Comparison of ENCODE assay signal across 8 cellular contexts in genomic region chrX:86133761-86134160, GRCh38.
A peak's percentile ranks its signal among the peaks of the same experiment; 100 is the strongest.
DNase-seq lines count a peak whose midpoint lies in the region; ATAC-seq and TF ChIP-seq lines count a peak whose summit lies in the region.

No MANE protein-coding gene starts in this region.

- H3K4me3 Mint-ChIP-seq in T-helper 2 cell treated with Interferon-gamma antibody and Interleukin-4, amounts not matched to agents 5 μg/mL and 100 μg/mL, for 36 hours, result no peak overlapping the region

- H3K4me1 Mint-ChIP-seq in T-helper 2 cell treated with Interferon-gamma antibody and Interleukin-4, amounts not matched to agents 5 μg/mL and 100 μg/mL, for 36 hours (ENCODE audit: low read depth), result peaks cover 1% of the 10 kb centered on the region

- H3K27me3 Mint-ChIP-seq in T-helper 2 cell treated with Interferon-gamma antibody and Interleukin-4, amounts not matched to agents 5 μg/mL and 100 μg/mL, for 36 hours (ENCODE audit: low read depth), result peaks cover 2% of the 10 kb centered on the region

- H3K36me3 Mint-ChIP-seq in T-helper 2 cell treated with Interferon-gamma antibody and Interleukin-4, amounts not matched to agents 5 μg/mL and 100 μg/mL, for 36 hours (ENCODE audit: low read depth), result no peaks in the 10 kb centered on the region

- TF ChIP-seq CTCF in AG09309 (IDR thresholded peaks at IDR 0.05; ENCODE audit: control insufficient read depth, insufficient read depth, low read depth, low read length, missing control alignments) (peak; percentile 57), foreskin fibroblast (IDR thresholded peaks at IDR 0.05; ENCODE audit: low read depth, low read length) (peak; percentile 48), tibial artery (IDR thresholded peaks at IDR 0.05) (peak in 1 of 2 experiments; percentile 26)

- DNase-seq in AG09309 (ENCODE audit: low read depth) (no peak), RPMI8226 (peak; percentile 7), foreskin fibroblast (peak in 1 of 2 donors; percentile 20), tibial artery (no peak), iPS-NIHi11 (ENCODE audit: low spot score) (no peak)
- DNase-seq in T-helper 2 cell treated with Interferon-gamma antibody and Interleukin-4, amounts not matched to agents 5 μg/mL and 100 μg/mL, for 36 hours (ENCODE audit: low spot score), result no peak

- no peaks in the 10 kb centered on the region for H3K9me3 Mint-ChIP-seq in T-helper 2 cell treated with Interferon-gamma antibody and Interleukin-4, amounts not matched to agents 5 μg/mL and 100 μg/mL, for 36 hours

- intact Hi-C loops in tibial artery (cut with DNase I; ENCODE audit: low total_unique reads), result no loop called here

- H3K27me3 ChIP-seq in tibial artery, result no peaks in the 10 kb centered on the region

- H3K27ac ChIP-seq in tibial artery, result no peak overlapping the region

- H3K36me3 ChIP-seq in tibial artery, result no peaks in the 10 kb centered on the region

- no peaks in the 10 kb centered on the region for H3K9me3 ChIP-seq in tibial artery

- ATAC-seq in GM18907 (IDR thresholded peaks at IDR 0.05; ENCODE audit: unreplicated experiment) (peak; percentile 61), GM21381 (IDR thresholded peaks at IDR 0.05; ENCODE audit: unreplicated experiment) (no peak)

- H3K27ac Mint-ChIP-seq in T-helper 2 cell treated with Interferon-gamma antibody and Interleukin-4, amounts not matched to agents 5 μg/mL and 100 μg/mL, for 36 hours, result no peak overlapping the region

- H3K4me3 ChIP-seq in AG09309 (ENCODE audit: control insufficient read depth, low read depth, low read length), result no peak overlapping the region
- no peak overlapping the region for H3K4me3 ChIP-seq in foreskin fibroblast (ENCODE audit: low read depth in 1 of 2, low read length in 2 of 2)
- H3K4me3 ChIP-seq in tibial artery, result no peak overlapping the region

- H3K4me1 ChIP-seq in tibial artery, result no peaks in the 10 kb centered on the region
